In the genomic region with DNA sequence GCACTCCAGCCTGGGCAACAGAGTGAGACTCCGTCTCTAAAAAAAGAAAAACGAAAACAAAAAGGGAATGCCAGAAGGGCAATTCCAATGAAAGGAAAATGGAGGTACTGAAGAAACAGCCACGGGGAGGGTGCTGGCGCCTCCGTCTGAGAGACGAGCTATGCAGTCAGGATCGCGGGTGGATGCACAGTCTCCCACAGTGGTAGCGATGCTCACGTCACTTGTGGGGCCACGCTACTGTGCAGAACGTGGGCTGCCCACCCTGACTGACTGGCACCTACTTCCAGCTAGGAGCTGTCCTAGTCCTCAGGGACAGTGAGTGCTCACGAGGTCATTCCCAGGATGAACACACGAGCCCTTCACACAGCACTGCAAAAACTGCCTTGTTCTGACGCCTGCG, we compare ENCODE assay signal across 2 cellular contexts. TPM values are rescaled to one million over a fixed set of nuclear protein-coding genes. Genes with fewer than 3 reads are reported as not detected.
"Had no signal": no experiment of that assay in that cellular context is flagged by ENCODE, and none has a peak within 500 bp of the region (broad histone marks: within the 10 kb centered on the region; RNA-seq: fewer than 3 reads in every experiment).

No MANE protein-coding gene starts in this region.

RNA-seq across cellular contexts. Expression of a gene that starts 46.8 kb away (rescaled TPM):
- total RNA-seq: mesenteric fat pad, mononuclear cell had no signal
